In genomic region chr7:91299952-91300775, GRCh38 we compare ENCODE assay signal across 18 cellular contexts. TPM values are rescaled to one million over a fixed set of nuclear protein-coding genes. Genes with fewer than 3 reads are reported as not detected.
A peak's percentile ranks its signal among the peaks of the same experiment; 100 is the strongest.
DNase-seq lines count a peak whose midpoint lies in the region; ATAC-seq and TF ChIP-seq lines count a peak whose summit lies in the region.
"Had no signal": no experiment of that assay in that cellular context is flagged by ENCODE, and none has a peak within 500 bp of the region (broad histone marks: within the 10 kb centered on the region; RNA-seq: fewer than 3 reads in every experiment).

No MANE protein-coding gene starts in this region.

- H3K4me3 ChIP-seq in NB4 (ENCODE audit: low read depth, low read length) = no peak overlapping the region
- no peak overlapping the region for H3K4me3 ChIP-seq in SK-N-SH (ENCODE audit: low read depth in 2 of 2, low read length in 1 of 2)
- H3K4me3 ChIP-seq in left lung = no peak overlapping the region
- no peak overlapping the region for H3K4me3 ChIP-seq in BE2C (ENCODE audit: low read depth, low read length)
- no peak overlapping the region for H3K4me3 ChIP-seq in OCI-LY7 (ENCODE audit: low read depth, low read length, poor library complexity, severe bottlenecking)
- H3K4me3 ChIP-seq: ascending aorta, SJSA1, transverse colon had no signal

- H3F3A ChIP-seq in SK-N-SH (replicated peaks; ENCODE audit: insufficient read depth) = no peaks in the 10 kb centered on the region

- no peak overlapping the region for H3K4me3 Mint-ChIP-seq in stimulated activated naive B cell treated with anti-CD40 and anti-IgM and Interleukin-4, amounts not matched to agents 10 μg/mL and 1 μg/mL and 100 μg/mL, for 72 hours
- H3K4me3 Mint-ChIP-seq: activated naive CD4-positive, alpha-beta T cell treated with anti-CD3 and anti-CD28 coated beads for 36 hours; B cell; natural killer cell treated with Interleukin-12 subunit alpha and Interleukin-12 subunit beta and Interleukin-15 and Interleukin-18, amount 100 ng/mL, for 72 hours had no signal

- BruUV-seq in OCI-LY7 (replicated peaks; lab: Mats Ljungman, UMichigan) = no TSS peak

- H3K9ac ChIP-seq in SK-N-SH = no peak overlapping the region

- no peak overlapping the region for H3K27ac Mint-ChIP-seq in stimulated activated naive B cell treated with anti-CD40 and anti-IgM and Interleukin-4, amounts not matched to agents 10 μg/mL and 1 μg/mL and 100 μg/mL, for 72 hours
- H3K27ac Mint-ChIP-seq: activated naive CD4-positive, alpha-beta T cell treated with anti-CD3 and anti-CD28 coated beads for 36 hours; B cell; natural killer cell treated with Interleukin-12 subunit alpha and Interleukin-12 subunit beta and Interleukin-15 and Interleukin-18, amount 100 ng/mL, for 72 hours had no signal

- TF ChIP-seq POLR2A in NB4 (IDR thresholded peaks at IDR 0.05; ENCODE audit: extremely low read depth, insufficient read length) = no peak

- H3K27ac ChIP-seq in SK-N-SH (ENCODE audit: low read depth in 2 of 2, low read length in 1 of 2) (no peak overlapping the region), left lung (peak overlapping the region in 1 of 2 donors; percentile 53), OCI-LY7 (ENCODE audit: low read depth, low read length, poor library complexity, severe bottlenecking) (no peak overlapping the region)
- H3K27ac ChIP-seq: ascending aorta, HL-60, SJSA1, transverse colon had no signal

- intact Hi-C loops in left lung (cut with DNase I) (no loop called here), OCI-LY7 (cut with micrococcal nuclease; ENCODE audit: unreplicated experiment) (no loop called here)

- 43% methylated on average over 6 of the region's 6 CpGs for WGBS in SK-N-SH (ENCODE audit: low lambda C conversion rate)

- H3K36me3 ChIP-seq in SK-N-SH (replicated peaks in 1 of 2; ENCODE audit: control insufficient read depth in 1 of 2, insufficient read depth in 2 of 2, low read length in 1 of 2) (no peaks in the 10 kb centered on the region), left lung (no peaks in the 10 kb centered on the region), BE2C (no peaks in the 10 kb centered on the region), OCI-LY7 (ENCODE audit: insufficient read depth, low read length) (no peaks in the 10 kb centered on the region)
- H3K36me3 ChIP-seq: ascending aorta, SJSA1, transverse colon had no signal

- POLR2A ChIA-PET in SK-N-SH (lab: Yijun Ruan, JAX) = interaction anchor here (0.6 kb wide), 1 partner anchor 716 kb away, joined by 3 read pairs; no protein-coding TSS in a partner anchor
- POLR2A ChIA-PET in OCI-LY7 (lab: Charles Lee) = no interaction called here

- H3K9me3 Mint-ChIP-seq in stimulated activated naive B cell treated with anti-CD40 and anti-IgM and Interleukin-4, amounts not matched to agents 10 μg/mL and 1 μg/mL and 100 μg/mL, for 72 hours = no peaks in the 10 kb centered on the region
- H3K9me3 Mint-ChIP-seq: activated naive CD4-positive, alpha-beta T cell treated with anti-CD3 and anti-CD28 coated beads for 36 hours had no signal

- no peaks in the 10 kb centered on the region for H3K27me3 Mint-ChIP-seq in stimulated activated naive B cell treated with anti-CD40 and anti-IgM and Interleukin-4, amounts not matched to agents 10 μg/mL and 1 μg/mL and 100 μg/mL, for 72 hours
- H3K27me3 Mint-ChIP-seq: natural killer cell treated with Interleukin-12 subunit alpha and Interleukin-12 subunit beta and Interleukin-15 and Interleukin-18, amount 100 ng/mL, for 72 hours had no signal

- H3K4me2 ChIP-seq in SK-N-SH (no peak overlapping the region), OCI-LY7 (ENCODE audit: low read length) (no peak overlapping the region)

- H3K4me1 ChIP-seq in SK-N-SH (ENCODE audit: control insufficient read depth in 1 of 2, insufficient read depth in 2 of 2, low read depth in 1 of 2, low read length in 1 of 2) = no peaks in the 10 kb centered on the region
- peaks cover 0 to 4% of the 10 kb centered on the region in 2 donors for H3K4me1 ChIP-seq in left lung
- H3K4me1 ChIP-seq in BE2C = no peaks in the 10 kb centered on the region
- H3K4me1 ChIP-seq in OCI-LY7 (ENCODE audit: insufficient read depth, low read length, poor library complexity, severe bottlenecking) = no peaks in the 10 kb centered on the region
- H3K4me1 ChIP-seq: ascending aorta, SJSA1, transverse colon had no signal

- no peak for TF ChIP-seq EP300 in SK-N-SH (IDR thresholded peaks at IDR 0.05; ENCODE audit: borderline replicate concordance in 1 of 2, low read depth in 1 of 2, low read length in 1 of 2)

- peak; percentile 73 for ATAC-seq in left lung
- ATAC-seq in stimulated activated naive B cell treated with anti-CD40 and anti-IgM and Interleukin-4, amounts not matched to agents 10 μg/mL and 1 μg/mL and 100 μg/mL, for 72 hours (replicated peaks) = peak; percentile 43 to 66
- ATAC-seq in GM19395 (IDR thresholded peaks at IDR 0.05; ENCODE audit: unreplicated experiment) = no peak
- ATAC-seq: natural killer cell treated with Interleukin-12 subunit alpha and Interleukin-12 subunit beta and Interleukin-15 and Interleukin-18, amount 100 ng/mL, for 72 hours had no signal

- no peaks in the 10 kb centered on the region for H3K36me3 Mint-ChIP-seq in stimulated activated naive B cell treated with anti-CD40 and anti-IgM and Interleukin-4, amounts not matched to agents 10 μg/mL and 1 μg/mL and 100 μg/mL, for 72 hours
- H3K36me3 Mint-ChIP-seq: natural killer cell treated with Interleukin-12 subunit alpha and Interleukin-12 subunit beta and Interleukin-15 and Interleukin-18, amount 100 ng/mL, for 72 hours had no signal

- H3K27me3 ChIP-seq in SK-N-SH (ENCODE audit: insufficient read depth) (peaks cover 13% of the 10 kb centered on the region; the same call in 1 of the 2 replicates), left lung (no peaks in the 10 kb centered on the region), BE2C (no peaks in the 10 kb centered on the region)
- H3K27me3 ChIP-seq: ascending aorta, SJSA1, transverse colon had no signal

- peak; percentile 26 for DNase-seq in NB4 (ENCODE audit: low read depth)
- no peak for DNase-seq in SK-N-SH
- no peak for DNase-seq in left lung
- no peak for DNase-seq in stimulated activated naive B cell treated with anti-CD40 and anti-IgM and Interleukin-4, amounts not matched to agents 10 μg/mL and 1 μg/mL and 100 μg/mL, for 72 hours
- DNase-seq in BE2C = no peak
- no peak for DNase-seq in OCI-LY7 (ENCODE audit: low spot score)
- DNase-seq: activated CD4-positive, alpha-beta T cell treated with anti-CD3 and anti-CD28 coated beads, Interleukin-2, amount 50 U/mL, for 1 hour; activated naive CD4-positive, alpha-beta T cell treated with anti-CD3 and anti-CD28 coated beads for 36 hours; NCI-H1417; stimulated activated CD4-positive, alpha-beta T cell treated with anti-CD3 and anti-CD28 coated beads, Interleukin-12 subunit alpha, Interleukin-12 subunit beta, amount 100 ng/mL, for 4 hours; stimulated activated naive CD4-positive, alpha-beta T cell; transverse colon had no signal

- no peaks in the 10 kb centered on the region for H3K9me2 ChIP-seq in SK-N-SH
- no peaks in the 10 kb centered on the region for H3K9me2 ChIP-seq in OCI-LY7 (ENCODE audit: insufficient read depth, low read length)

- CTCF ChIA-PET in SK-N-SH (lab: Yijun Ruan, JAX) (interaction anchor here (1.7 kb wide), 1 partner anchor 12 kb away, joined by 6 read pairs; no protein-coding TSS in a partner anchor), OCI-LY7 (lab: Charles Lee; ENCODE audit: unreplicated experiment) (no interaction called here)

- TF ChIP-seq RAD21 in SK-N-SH (IDR thresholded peaks at IDR 0.05; ENCODE audit: low read length) = no peak

- H3K4me1 Mint-ChIP-seq in stimulated activated naive B cell treated with anti-CD40 and anti-IgM and Interleukin-4, amounts not matched to agents 10 μg/mL and 1 μg/mL and 100 μg/mL, for 72 hours = no peaks in the 10 kb centered on the region
- H3K4me1 Mint-ChIP-seq: B cell had no signal

- H4K20me1 ChIP-seq in SK-N-SH (ENCODE audit: insufficient read depth) (no peaks in the 10 kb centered on the region), OCI-LY7 (ENCODE audit: insufficient read depth, low read length) (no peaks in the 10 kb centered on the region)

- H2AFZ ChIP-seq in SK-N-SH (ENCODE audit: low read depth) (no peak overlapping the region), OCI-LY7 (ENCODE audit: low read length) (no peak overlapping the region)

- H3K9me3 ChIP-seq in SK-N-SH = no peaks in the 10 kb centered on the region
- no peaks in the 10 kb centered on the region for H3K9me3 ChIP-seq in left lung
- no peaks in the 10 kb centered on the region for H3K9me3 ChIP-seq in BE2C
- no peaks in the 10 kb centered on the region for H3K9me3 ChIP-seq in OCI-LY7 (ENCODE audit: low read length)
- H3K9me3 ChIP-seq: ascending aorta, SJSA1, transverse colon had no signal

- H3K79me2 ChIP-seq in SK-N-SH (ENCODE audit: insufficient read depth) = no peaks in the 10 kb centered on the region
- no peaks in the 10 kb centered on the region for H3K79me2 ChIP-seq in OCI-LY7 (ENCODE audit: insufficient read depth, low read depth, low read length)

- TF ChIP-seq CTCF in NB4 (IDR thresholded peaks at IDR 0.05; ENCODE audit: low read depth, low read length) (no peak), SK-N-SH (IDR thresholded peaks at IDR 0.05) (no peak), left lung (IDR thresholded peaks at IDR 0.05) (no peak), BE2C (IDR thresholded peaks at IDR 0.05; ENCODE audit: low read depth, low read length) (no peak), OCI-LY7 (conservative IDR thresholded peaks at IDR 0.05; ENCODE audit: low read length) (no peak)

RNA-seq across cellular contexts. Expression of gene FZD1, which starts 35.9 kb away (rescaled TPM):
- polyA plus RNA-seq in SK-N-SH (2012; rRNA removed) = 3.3 and 3.8 TPM in 2 replicates
- polyA plus RNA-seq in SK-N-SH (2012; cell fraction: cytosol; rRNA removed) = 2.3 and 3.5 TPM in 2 replicates
- 1.8 and 2.4 TPM in 2 replicates for polyA plus RNA-seq in SK-N-SH (2012; cell fraction: nucleus; rRNA removed)
- total RNA-seq in left lung (10 to 100 TPM; 15.5 to 20.0 TPM), OCI-LY7 (2022) (1.1 and 1.3 TPM in 2 replicates)
- 1.1 TPM for polyA plus RNA-seq in BE2C (2012; ENCODE audit: insufficient read depth, insufficient read length, low read depth)
- total RNA-seq in OCI-LY7 (2014; rRNA removed; shearing (Covaris generic)) = 1.4 and 2.4 TPM in 2 replicates

Comparison
In these comparisons a context has a peak if more than half of its experiments do, and no peak if none do; other contexts are left out.
1. RNA of gene FZD1, which starts 35.9 kb away (total RNA-seq): 15.5 to 20.0 TPM in left lung; 1.1 to 2.4 TPM in OCI-LY7; every median in the first group is over 4 times any median in the second.